5 cellular contexts compared by ENCODE assay signal in the genomic region with DNA sequence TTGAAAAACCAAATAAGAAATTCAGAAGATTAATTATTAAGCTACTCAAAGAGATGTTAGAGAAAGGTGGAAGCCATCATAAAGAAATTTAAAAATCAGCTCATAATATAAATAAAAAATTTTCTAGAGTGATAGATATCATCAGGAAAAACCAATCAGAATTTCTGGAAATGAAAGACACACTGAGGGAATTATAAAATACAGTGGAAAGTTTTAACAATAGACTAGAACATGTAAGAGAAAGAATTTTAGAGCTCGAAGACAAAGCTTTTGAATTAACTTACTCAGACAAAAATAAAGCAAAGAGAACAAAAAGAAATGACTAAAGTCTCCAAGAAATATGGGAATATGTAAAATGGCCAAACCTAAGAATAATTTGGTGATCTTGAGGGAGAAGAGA.
"Had no signal": no experiment of that assay in that cellular context is flagged by ENCODE, and none has a peak within 500 bp of the region (broad histone marks: within the 10 kb centered on the region; RNA-seq: fewer than 3 reads in every experiment).

No MANE protein-coding gene starts in this region.

- H2AFZ ChIP-seq: GM23338 had no signal

- DNase-seq: H9, HCEC 1CT, IMR-90, KBM-7 had no signal

- H3K4me3 ChIP-seq: GM23338 had no signal

- H3K4me3 Mint-ChIP-seq: GM23338, H9 had no signal

- H3K4me1 Mint-ChIP-seq: GM23338, H9 had no signal

- H3K4me2 ChIP-seq: GM23338 had no signal

- H3K27ac Mint-ChIP-seq: GM23338 had no signal
